ENCODE assay signal across 1 cellular context in the genomic region with DNA sequence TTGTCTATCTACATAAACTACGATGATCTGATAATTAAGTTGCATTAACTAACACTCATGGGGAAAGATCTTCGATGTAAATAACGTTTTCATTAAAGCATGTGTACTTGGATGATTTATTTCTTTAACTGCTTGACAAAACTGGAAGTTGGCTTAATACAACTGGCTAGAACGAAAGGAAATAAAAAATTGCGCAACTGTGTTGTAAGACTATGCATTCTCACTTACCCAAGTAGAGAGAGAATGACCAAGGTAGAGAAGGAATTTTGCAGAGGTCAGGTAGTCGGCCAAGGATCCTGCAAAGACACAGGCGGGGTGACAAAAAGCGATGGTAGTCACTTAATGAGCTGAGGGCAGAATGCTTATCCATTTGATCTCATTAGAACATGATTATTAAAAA.
TF ChIP-seq lines count a peak whose summit lies in the region.

No MANE protein-coding gene starts in this region.

TF ChIP-seq in IMR-90, 13 proteins besides CTCF, POLR2A, EP300 and RAD21 (continued from another document):
- TF ChIP-seq, protein P1, sequence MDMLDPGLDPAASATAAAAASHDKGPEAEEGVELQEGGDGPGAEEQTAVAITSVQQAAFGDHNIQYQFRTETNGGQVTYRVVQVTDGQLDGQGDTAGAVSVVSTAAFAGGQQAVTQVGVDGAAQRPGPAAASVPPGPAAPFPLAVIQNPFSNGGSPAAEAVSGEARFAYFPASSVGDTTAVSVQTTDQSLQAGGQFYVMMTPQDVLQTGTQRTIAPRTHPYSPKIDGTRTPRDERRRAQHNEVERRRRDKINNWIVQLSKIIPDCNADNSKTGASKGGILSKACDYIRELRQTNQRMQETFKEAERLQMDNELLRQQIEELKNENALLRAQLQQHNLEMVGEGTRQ (IDR thresholded peaks at IDR 0.05; ENCODE audit: low read depth, low read length): no peak
- no peak for TF ChIP-seq MXI1 (IDR thresholded peaks at IDR 0.05; ENCODE audit: borderline replicate concordance, low read depth, low read length)
- TF ChIP-seq FOS (IDR thresholded peaks at IDR 0.05; ENCODE audit: low read depth, low read length): no peak
- TF ChIP-seq RFX5 (IDR thresholded peaks at IDR 0.05; ENCODE audit: low read depth, low read length): no peak
- peak; percentile 95 for TF ChIP-seq CEBPB (IDR thresholded peaks at IDR 0.05; ENCODE audit: low read depth, low read length)
